Comparison of ENCODE assay signal across 12 cellular contexts in genomic region chr3:46228259-46229222, GRCh38. TPM values are rescaled to one million over a fixed set of nuclear protein-coding genes. Genes with fewer than 3 reads are reported as not detected.
DNase-seq lines count a peak whose midpoint lies in the region; ATAC-seq and TF ChIP-seq lines count a peak whose summit lies in the region.
"Had no signal": no experiment of that assay in that cellular context is flagged by ENCODE, and none has a peak within 500 bp of the region (broad histone marks: within the 10 kb centered on the region; RNA-seq: fewer than 3 reads in every experiment).

No MANE protein-coding gene starts in this region.

- H3K4me3 ChIP-seq in AG10803 (ENCODE audit: low read length), result no peak overlapping the region
- H3K4me3 ChIP-seq in HL-60 (replicated peaks; ENCODE audit: insufficient read depth, low read length), result no peak overlapping the region
- no peak overlapping the region for H3K4me3 ChIP-seq in fibroblast of villous mesenchyme (ENCODE audit: low read depth, low read length)
- H3K4me3 ChIP-seq: psoas muscle had no signal

- no peak for ATAC-seq in HG03571 (IDR thresholded peaks at IDR 0.05; ENCODE audit: unreplicated experiment)
- ATAC-seq in GM19455 (IDR thresholded peaks at IDR 0.05; ENCODE audit: unreplicated experiment), result no peak
- ATAC-seq: psoas muscle had no signal

- peak; percentile 84 for DNase-seq in AG10803 (ENCODE audit: low read depth)
- DNase-seq in HL-60 (ENCODE audit: low read depth in 1 of 2, low spot score in 1 of 2), result peak; percentile 80 to 84
- DNase-seq in SKM-1 treated with dmso at 0.1 percent for 144 hours (lab: John Stamatoyannopoulos, UW; ENCODE audit: unreplicated experiment), result peak; percentile 83
- peak; percentile 95 for DNase-seq in fibroblast of villous mesenchyme (ENCODE audit: low read depth)
- DNase-seq in DMS53 (lab: John Stamatoyannopoulos, UW), result no peak
- DNase-seq in NCI-H345 (lab: John Stamatoyannopoulos, UW), result no peak
- DNase-seq: NCI-H1092, psoas muscle had no signal

- peak overlapping the region; percentile 26; the same call in 1 of the 2 replicates for H3K27ac ChIP-seq in HL-60 (replicated peaks)
- H3K27ac ChIP-seq: C4-2B, psoas muscle had no signal

- no peaks in the 10 kb centered on the region for H3K27me3 ChIP-seq in HL-60 (ENCODE audit: insufficient read depth, poor library complexity, severe bottlenecking)

- TF ChIP-seq CTCF in AG10803 (conservative IDR thresholded peaks at IDR 0.05; ENCODE audit: low read length), result no peak
- no peak for TF ChIP-seq CTCF in HL-60 (IDR thresholded peaks at IDR 0.05; ENCODE audit: insufficient read depth, low read length)
- no peak for TF ChIP-seq CTCF in fibroblast of villous mesenchyme (IDR thresholded peaks at IDR 0.05; ENCODE audit: insufficient read depth, low read depth, low read length)

RNA-seq across cellular contexts. Expression of gene CCR3, which starts 13.7 kb away (rescaled TPM):
- total RNA-seq in fibroblast of villous mesenchyme, result not detected in 2 replicates
- total RNA-seq: endothelial cell of umbilical vein had no signal

RNA-seq across cellular contexts. Expression of gene CCR1, which starts 20.4 kb away (rescaled TPM):
- under 0.01 and 0.32 TPM in 2 replicates for total RNA-seq in fibroblast of villous mesenchyme
- total RNA-seq: endothelial cell of umbilical vein had no signal

Comparison
In these comparisons a context has a peak if more than half of its experiments do, and no peak if none do; other contexts are left out.
1. DNase-seq: peak in AG10803 (single experiment), HL-60 (2 of 2), SKM-1 treated with dmso at 0.1 percent for 144 hours (single experiment) and fibroblast of villous mesenchyme (single experiment); none in DMS53 (single experiment) and NCI-H345 (single experiment).